8 cellular contexts compared by ENCODE assay signal in the genomic region with DNA sequence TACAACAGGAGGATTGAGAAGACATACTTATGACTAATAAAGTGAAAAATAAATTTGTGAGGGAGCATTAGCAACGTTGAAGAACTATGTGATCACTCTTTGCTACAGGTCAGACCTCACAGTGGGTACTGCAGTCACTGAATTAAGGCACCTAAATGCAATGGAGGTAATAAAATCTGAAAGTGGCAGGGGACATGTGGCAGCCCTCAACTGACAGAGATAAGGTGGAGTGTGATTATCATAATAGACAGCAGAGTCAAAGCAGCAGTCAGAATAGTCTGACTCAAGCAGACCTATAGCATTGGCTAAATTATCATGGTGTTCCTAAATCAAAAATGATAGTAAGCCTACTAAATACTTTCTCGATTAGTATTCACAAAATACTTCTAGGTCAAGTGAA.
"Had no signal": no experiment of that assay in that cellular context is flagged by ENCODE, and none has a peak within 500 bp of the region (broad histone marks: within the 10 kb centered on the region; RNA-seq: fewer than 3 reads in every experiment).

No MANE protein-coding gene starts in this region.

- H3K27ac ChIP-seq: GM23248 had no signal

- ATAC-seq: GM23338 had no signal

- H2AFZ ChIP-seq: GM23248, GM23338 had no signal

- H3K9me3 ChIP-seq: HAP-1 had no signal

- H3K4me2 ChIP-seq: GM23338 had no signal

- H3K9ac ChIP-seq: GM23248 had no signal

- H3K4me1 ChIP-seq: HAP-1 had no signal

- DNase-seq: GM23248, GOT3, H7, H9, HCEC 1CT, HFFc6 had no signal

- H3K4me3 ChIP-seq: GM23248, GM23338, HAP-1 had no signal

- H3K36me3 ChIP-seq: HAP-1 had no signal
